1 cellular context compared by ENCODE assay signal in the genomic region with DNA sequence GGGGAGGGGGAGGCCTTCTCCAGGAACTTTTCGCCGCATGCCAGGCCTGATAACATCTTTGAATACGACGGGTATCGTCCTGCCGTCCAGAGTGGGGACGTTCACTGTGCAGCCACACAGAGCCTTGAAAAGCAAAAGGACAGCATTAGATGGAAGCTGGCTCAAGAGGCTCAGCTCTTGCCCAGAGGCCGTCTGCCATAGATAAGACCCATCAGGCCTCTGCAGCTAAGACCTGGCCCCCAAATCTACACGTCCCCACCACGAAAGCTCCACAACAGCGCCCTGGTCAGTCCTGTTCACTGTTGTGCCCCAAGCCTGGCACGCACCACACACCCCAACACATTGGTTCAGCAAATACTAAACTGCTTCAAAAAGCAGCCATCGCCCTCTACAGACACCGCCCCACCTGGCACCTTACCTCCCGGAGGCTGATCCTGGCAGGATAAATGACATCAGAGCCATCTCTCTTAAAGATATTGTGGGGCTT.
TF ChIP-seq lines count a peak whose summit lies in the region.

No MANE protein-coding gene starts in this region.

TF ChIP-seq in HepG2, 621 proteins besides CTCF, POLR2A, EP300 and RAD21:
- TF ChIP-seq, protein P1, sequence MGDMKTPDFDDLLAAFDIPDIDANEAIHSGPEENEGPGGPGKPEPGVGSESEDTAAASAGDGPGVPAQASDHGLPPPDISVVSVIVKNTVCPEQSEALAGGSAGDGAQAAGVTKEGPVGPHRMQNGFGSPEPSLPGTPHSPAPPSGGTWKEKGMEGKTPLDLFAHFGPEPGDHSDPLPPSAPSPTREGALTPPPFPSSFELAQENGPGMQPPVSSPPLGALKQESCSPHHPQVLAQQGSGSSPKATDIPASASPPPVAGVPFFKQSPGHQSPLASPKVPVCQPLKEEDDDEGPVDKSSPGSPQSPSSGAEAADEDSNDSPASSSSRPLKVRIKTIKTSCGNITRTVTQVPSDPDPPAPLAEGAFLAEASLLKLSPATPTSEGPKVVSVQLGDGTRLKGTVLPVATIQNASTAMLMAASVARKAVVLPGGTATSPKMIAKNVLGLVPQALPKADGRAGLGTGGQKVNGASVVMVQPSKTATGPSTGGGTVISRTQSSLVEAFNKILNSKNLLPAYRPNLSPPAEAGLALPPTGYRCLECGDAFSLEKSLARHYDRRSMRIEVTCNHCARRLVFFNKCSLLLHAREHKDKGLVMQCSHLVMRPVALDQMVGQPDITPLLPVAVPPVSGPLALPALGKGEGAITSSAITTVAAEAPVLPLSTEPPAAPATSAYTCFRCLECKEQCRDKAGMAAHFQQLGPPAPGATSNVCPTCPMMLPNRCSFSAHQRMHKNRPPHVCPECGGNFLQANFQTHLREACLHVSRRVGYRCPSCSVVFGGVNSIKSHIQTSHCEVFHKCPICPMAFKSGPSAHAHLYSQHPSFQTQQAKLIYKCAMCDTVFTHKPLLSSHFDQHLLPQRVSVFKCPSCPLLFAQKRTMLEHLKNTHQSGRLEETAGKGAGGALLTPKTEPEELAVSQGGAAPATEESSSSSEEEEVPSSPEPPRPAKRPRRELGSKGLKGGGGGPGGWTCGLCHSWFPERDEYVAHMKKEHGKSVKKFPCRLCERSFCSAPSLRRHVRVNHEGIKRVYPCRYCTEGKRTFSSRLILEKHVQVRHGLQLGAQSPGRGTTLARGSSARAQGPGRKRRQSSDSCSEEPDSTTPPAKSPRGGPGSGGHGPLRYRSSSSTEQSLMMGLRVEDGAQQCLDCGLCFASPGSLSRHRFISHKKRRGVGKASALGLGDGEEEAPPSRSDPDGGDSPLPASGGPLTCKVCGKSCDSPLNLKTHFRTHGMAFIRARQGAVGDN (CRISPR knock-in tag; IDR thresholded peaks at IDR 0.05): peak; percentile 39; the same call in 1 of the 2 replicates
- 0 out of 2 replicates have a peak, but pooled peaks have one; percentile 25 for TF ChIP-seq POLR2G (IDR thresholded peaks at IDR 0.05; ENCODE audit: low read depth, low read length)
- TF ChIP-seq ARNT2 (CRISPR knock-in tag; IDR thresholded peaks at IDR 0.05; ENCODE audit: low read depth): 0 out of 2 replicates have a peak, but pooled peaks have one; percentile 62
- TF ChIP-seq SIN3B (IDR thresholded peaks at IDR 0.05; ENCODE audit: low read length): no peak
- TF ChIP-seq, protein P2, sequence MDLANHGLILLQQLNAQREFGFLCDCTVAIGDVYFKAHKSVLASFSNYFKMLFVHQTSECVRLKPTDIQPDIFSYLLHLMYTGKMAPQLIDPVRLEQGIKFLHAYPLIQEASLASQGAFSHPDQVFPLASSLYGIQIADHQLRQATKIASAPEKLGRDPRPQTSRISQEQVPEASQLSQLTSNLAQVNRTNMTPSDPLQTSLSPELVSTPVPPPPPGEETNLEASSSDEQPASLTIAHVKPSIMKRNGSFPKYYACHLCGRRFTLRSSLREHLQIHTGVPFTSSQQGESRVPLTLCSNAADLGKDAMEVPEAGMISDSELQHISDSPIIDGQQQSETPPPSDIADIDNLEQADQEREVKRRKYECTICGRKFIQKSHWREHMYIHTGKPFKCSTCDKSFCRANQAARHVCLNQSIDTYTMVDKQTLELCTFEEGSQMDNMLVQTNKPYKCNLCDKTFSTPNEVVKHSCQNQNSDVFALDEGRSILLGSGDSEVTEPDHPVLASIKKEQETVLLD (CRISPR knock-in tag; IDR thresholded peaks at IDR 0.05; ENCODE audit: low read depth): no peak
- peak; percentile 11; the same call in 1 of the 2 replicates for TF ChIP-seq SAP130 (CRISPR knock-in tag; IDR thresholded peaks at IDR 0.05; ENCODE audit: low read depth)
- TF ChIP-seq KMT2A (CRISPR knock-in tag; IDR thresholded peaks at IDR 0.05): 0 out of 2 replicates have a peak, but pooled peaks have one; percentile 20
- TF ChIP-seq, protein P3, sequence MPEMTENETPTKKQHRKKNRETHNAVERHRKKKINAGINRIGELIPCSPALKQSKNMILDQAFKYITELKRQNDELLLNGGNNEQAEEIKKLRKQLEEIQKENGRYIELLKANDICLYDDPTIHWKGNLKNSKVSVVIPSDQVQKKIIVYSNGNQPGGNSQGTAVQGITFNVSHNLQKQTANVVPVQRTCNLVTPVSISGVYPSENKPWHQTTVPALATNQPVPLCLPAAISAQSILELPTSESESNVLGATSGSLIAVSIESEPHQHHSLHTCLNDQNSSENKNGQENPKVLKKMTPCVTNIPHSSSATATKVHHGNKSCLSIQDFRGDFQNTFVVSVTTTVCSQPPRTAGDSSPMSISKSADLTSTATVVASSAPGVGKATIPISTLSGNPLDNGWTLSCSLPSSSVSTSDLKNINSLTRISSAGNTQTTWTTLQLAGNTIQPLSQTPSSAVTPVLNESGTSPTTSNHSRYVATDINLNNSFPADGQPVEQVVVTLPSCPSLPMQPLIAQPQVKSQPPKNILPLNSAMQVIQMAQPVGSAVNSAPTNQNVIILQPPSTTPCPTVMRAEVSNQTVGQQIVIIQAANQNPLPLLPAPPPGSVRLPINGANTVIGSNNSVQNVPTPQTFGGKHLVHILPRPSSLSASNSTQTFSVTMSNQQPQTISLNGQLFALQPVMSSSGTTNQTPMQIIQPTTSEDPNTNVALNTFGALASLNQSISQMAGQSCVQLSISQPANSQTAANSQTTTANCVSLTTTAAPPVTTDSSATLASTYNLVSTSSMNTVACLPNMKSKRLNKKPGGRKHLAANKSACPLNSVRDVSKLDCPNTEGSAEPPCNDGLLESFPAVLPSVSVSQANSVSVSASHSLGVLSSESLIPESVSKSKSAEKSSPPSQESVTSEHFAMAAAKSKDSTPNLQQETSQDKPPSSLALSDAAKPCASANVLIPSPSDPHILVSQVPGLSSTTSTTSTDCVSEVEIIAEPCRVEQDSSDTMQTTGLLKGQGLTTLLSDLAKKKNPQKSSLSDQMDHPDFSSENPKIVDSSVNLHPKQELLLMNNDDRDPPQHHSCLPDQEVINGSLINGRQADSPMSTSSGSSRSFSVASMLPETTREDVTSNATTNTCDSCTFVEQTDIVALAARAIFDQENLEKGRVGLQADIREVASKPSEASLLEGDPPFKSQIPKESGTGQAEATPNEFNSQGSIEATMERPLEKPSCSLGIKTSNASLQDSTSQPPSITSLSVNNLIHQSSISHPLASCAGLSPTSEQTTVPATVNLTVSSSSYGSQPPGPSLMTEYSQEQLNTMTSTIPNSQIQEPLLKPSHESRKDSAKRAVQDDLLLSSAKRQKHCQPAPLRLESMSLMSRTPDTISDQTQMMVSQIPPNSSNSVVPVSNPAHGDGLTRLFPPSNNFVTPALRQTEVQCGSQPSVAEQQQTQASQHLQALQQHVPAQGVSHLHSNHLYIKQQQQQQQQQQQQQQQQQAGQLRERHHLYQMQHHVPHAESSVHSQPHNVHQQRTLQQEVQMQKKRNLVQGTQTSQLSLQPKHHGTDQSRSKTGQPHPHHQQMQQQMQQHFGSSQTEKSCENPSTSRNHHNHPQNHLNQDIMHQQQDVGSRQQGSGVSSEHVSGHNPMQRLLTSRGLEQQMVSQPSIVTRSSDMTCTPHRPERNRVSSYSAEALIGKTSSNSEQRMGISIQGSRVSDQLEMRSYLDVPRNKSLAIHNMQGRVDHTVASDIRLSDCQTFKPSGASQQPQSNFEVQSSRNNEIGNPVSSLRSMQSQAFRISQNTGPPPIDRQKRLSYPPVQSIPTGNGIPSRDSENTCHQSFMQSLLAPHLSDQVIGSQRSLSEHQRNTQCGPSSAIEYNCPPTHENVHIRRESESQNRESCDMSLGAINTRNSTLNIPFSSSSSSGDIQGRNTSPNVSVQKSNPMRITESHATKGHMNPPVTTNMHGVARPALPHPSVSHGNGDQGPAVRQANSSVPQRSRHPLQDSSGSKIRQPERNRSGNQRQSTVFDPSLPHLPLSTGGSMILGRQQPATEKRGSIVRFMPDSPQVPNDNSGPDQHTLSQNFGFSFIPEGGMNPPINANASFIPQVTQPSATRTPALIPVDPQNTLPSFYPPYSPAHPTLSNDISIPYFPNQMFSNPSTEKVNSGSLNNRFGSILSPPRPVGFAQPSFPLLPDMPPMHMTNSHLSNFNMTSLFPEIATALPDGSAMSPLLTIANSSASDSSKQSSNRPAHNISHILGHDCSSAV (CRISPR knock-in tag; IDR thresholded peaks at IDR 0.05; ENCODE audit: borderline replicate concordance): no peak
- peak; percentile 35 for TF ChIP-seq AGO2 (optimal IDR thresholded peaks at IDR 0.05; ENCODE audit: low read depth, low read length)
- peak; percentile 12; the same call in 1 of the 2 replicates for TF ChIP-seq SALL1 (CRISPR knock-in tag; IDR thresholded peaks at IDR 0.05)
- peak; percentile 97 for TF ChIP-seq AGO1 (IDR thresholded peaks at IDR 0.05; ENCODE audit: low read depth, low read length, poor library complexity, severe bottlenecking)
- no peak for TF ChIP-seq ZNF569 (CRISPR knock-in tag; IDR thresholded peaks at IDR 0.05; ENCODE audit: borderline replicate concordance)
- 0 out of 2 replicates have a peak, but pooled peaks have one; percentile 13 for TF ChIP-seq RBFOX2 (IDR thresholded peaks at IDR 0.05; ENCODE audit: low read depth, low read length)
- 0 out of 2 replicates have a peak, but pooled peaks have one; percentile 64 for TF ChIP-seq FIP1L1 (IDR thresholded peaks at IDR 0.05; ENCODE audit: borderline replicate concordance, insufficient read depth, low read depth, low read length)
TF ChIP-seq in HepG2: peak in this region for 10.
